1 cellular context compared by ENCODE assay signal in the genomic region with DNA sequence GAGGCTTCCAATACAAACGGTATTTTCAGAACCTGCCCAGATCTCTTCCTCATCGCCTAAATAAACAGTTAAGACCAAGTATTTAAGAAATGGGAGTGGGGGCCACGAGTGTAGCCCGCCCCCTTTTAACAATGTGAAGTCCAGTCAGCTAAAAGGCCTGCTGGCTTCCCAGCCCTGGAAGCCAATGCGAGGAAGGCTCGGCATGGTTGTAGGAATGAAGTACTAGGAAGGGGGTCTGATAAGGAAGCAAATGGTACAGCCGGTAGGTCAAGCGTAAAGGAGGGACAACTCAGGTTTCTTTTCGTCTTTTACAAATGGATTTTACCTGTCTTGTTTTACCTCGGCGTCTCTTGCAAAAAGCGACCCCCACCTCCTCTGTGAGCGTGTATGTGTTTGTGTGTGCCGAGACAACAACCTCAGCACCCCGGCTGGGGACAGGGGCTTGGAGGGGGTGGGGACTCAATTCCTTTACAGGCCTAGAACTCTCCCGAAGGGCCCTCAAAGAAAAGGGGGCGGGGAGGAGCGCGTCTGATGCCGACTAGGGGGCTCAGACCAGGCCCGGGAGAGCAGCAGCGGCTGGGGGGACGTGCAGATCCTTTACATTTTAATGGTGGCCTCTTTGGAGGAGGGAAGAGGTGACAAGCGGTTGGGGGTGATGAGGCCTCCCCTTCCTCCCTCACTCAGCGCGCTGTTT.
TF ChIP-seq lines count a peak whose summit lies in the region.

No MANE protein-coding gene starts in this region.

TF ChIP-seq in IMR-90, 13 proteins besides CTCF, POLR2A, EP300 and RAD21:
- no peak for TF ChIP-seq RCOR1 (IDR thresholded peaks at IDR 0.05; ENCODE audit: insufficient replicate concordance, low read length)
- TF ChIP-seq CEBPB (IDR thresholded peaks at IDR 0.05; ENCODE audit: low read depth, low read length): no peak
- no peak for TF ChIP-seq BHLHE40 (IDR thresholded peaks at IDR 0.05; ENCODE audit: low read depth, low read length)
- no peak for TF ChIP-seq FOS (IDR thresholded peaks at IDR 0.05; ENCODE audit: low read depth, low read length)
- TF ChIP-seq RFX5 (IDR thresholded peaks at IDR 0.05; ENCODE audit: low read depth, low read length): no peak
- 0 out of 2 replicates have a peak, but pooled peaks have one; percentile 35 for TF ChIP-seq MXI1 (IDR thresholded peaks at IDR 0.05; ENCODE audit: borderline replicate concordance, low read depth, low read length)
